ENCODE assay signal across 29 cellular contexts in the genomic region with DNA sequence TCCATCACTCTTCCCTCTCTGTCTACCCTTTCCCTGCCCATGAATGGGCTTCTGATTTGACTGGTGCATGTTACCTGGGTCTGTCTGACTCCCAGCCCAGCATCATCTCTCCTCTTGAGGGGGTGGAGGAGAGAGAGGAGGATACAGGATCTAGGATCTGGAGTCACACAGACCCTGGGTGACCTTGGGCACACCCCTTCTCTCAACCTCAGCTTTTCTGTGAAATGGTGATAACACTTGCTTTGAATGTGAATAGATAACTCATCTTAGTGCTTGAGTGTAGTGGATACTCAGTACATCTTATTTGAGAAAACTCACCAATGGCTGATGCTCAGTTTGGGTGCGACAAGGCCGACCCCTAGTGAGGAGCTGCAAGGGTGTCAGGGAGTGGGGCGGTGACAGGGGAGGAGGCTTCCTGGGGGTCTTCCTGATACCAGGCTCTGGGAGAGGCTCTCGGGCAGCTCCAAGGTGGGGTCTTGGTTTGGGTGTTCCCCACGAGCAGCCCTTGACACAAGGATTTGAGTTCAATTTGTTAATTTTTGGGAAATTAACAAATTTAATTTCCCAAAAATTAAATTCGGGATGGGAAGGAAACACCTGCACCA. TPM values are rescaled to one million over a fixed set of nuclear protein-coding genes. Genes with fewer than 3 reads are reported as not detected.
DNase-seq lines count a peak whose midpoint lies in the region; ATAC-seq and TF ChIP-seq lines count a peak whose summit lies in the region.
"Had no signal": no experiment of that assay in that cellular context is flagged by ENCODE, and none has a peak within 500 bp of the region (broad histone marks: within the 10 kb centered on the region; RNA-seq: fewer than 3 reads in every experiment).

No MANE protein-coding gene starts in this region.

- peaks cover 50% of the 10 kb centered on the region for H3K36me3 Mint-ChIP-seq in T-helper 2 cell treated with Interferon-gamma antibody and Interleukin-4, amounts not matched to agents 5 μg/mL and 100 μg/mL, for 36 hours (ENCODE audit: low read depth)
- H3K36me3 Mint-ChIP-seq in natural killer cell treated with Interleukin-12 subunit alpha and Interleukin-12 subunit beta and Interleukin-15 and Interleukin-18, amount 100 ng/mL, for 72 hours: no peaks in the 10 kb centered on the region
- H3K36me3 Mint-ChIP-seq in natural killer cell: no peaks in the 10 kb centered on the region

- H3K4me3 ChIP-seq in stomach: no peak overlapping the region
- H3K4me3 ChIP-seq: body of pancreas, lower lobe of right lung, right lobe of liver, thoracic aorta, vagina had no signal

- TF ChIP-seq EP300 in stomach (IDR thresholded peaks at IDR 0.05): no peak

- H3K27ac ChIP-seq in stomach: no peak overlapping the region
- H3K27ac ChIP-seq: 22Rv1, body of pancreas, KMS-11, lower lobe of right lung, right lobe of liver, thoracic aorta, vagina had no signal

- H3K4me1 Mint-ChIP-seq in T-helper 2 cell treated with Interferon-gamma antibody and Interleukin-4, amounts not matched to agents 5 μg/mL and 100 μg/mL, for 36 hours (ENCODE audit: low read depth): peaks cover 13% of the 10 kb centered on the region
- H3K4me1 Mint-ChIP-seq in natural killer cell treated with Interleukin-12 subunit alpha and Interleukin-12 subunit beta and Interleukin-15 and Interleukin-18, amount 100 ng/mL, for 72 hours (ENCODE audit: low read depth in 2 of 2): peaks cover 16 to 22% of the 10 kb centered on the region in 2 donors
- H3K4me1 Mint-ChIP-seq in natural killer cell: peaks cover 9 to 32% of the 10 kb centered on the region in 2 donors
- H3K4me1 Mint-ChIP-seq: stimulated activated memory B cell treated with anti-CD40 and anti-IgM and Interleukin-4, amounts not matched to agents 10 μg/mL and 1 μg/mL and 100 μg/mL, for 72 hours had no signal

- no peak overlapping the region for H3K4me3 Mint-ChIP-seq in T-helper 2 cell treated with Interferon-gamma antibody and Interleukin-4, amounts not matched to agents 5 μg/mL and 100 μg/mL, for 36 hours
- H3K4me3 Mint-ChIP-seq in natural killer cell treated with Interleukin-12 subunit alpha and Interleukin-12 subunit beta and Interleukin-15 and Interleukin-18, amount 100 ng/mL, for 72 hours: no peak overlapping the region
- no peak overlapping the region for H3K4me3 Mint-ChIP-seq in natural killer cell
- H3K4me3 Mint-ChIP-seq: CD14-positive monocyte; stimulated activated memory B cell treated with anti-CD40 and anti-IgM and Interleukin-4, amounts not matched to agents 10 μg/mL and 1 μg/mL and 100 μg/mL, for 72 hours had no signal

- no peak for DNase-seq in T-helper 2 cell treated with Interferon-gamma antibody and Interleukin-4, amounts not matched to agents 5 μg/mL and 100 μg/mL, for 36 hours (ENCODE audit: low spot score)
- DNase-seq in T-helper 2 cell (no peak), natural killer cell (no peak), erythroblast (lab: John Stamatoyannopoulos, UW) (peak; percentile 25 to 56), stomach (peak; percentile 18), HK-2 (ENCODE audit: unreplicated experiment) (no peak)
- peak; percentile 50 for DNase-seq in natural killer cell treated with Interleukin-12 subunit alpha and Interleukin-12 subunit beta and Interleukin-15 and Interleukin-18, amount 100 ng/mL, for 72 hours (ENCODE audit: low spot score)
- DNase-seq in stimulated activated CD4-positive, alpha-beta T cell treated with anti-CD3 and anti-CD28 coated beads, Interleukin-1b, Interleukin-23, amount 100 ng/mL, for 48 hours: no peak
- DNase-seq: activated CD4-positive, alpha-beta T cell treated with anti-CD3 and anti-CD28 coated beads, Interleukin-2, amount 50 U/mL, for 1 hour; activated gamma-delta T cell treated with Interleukin-2 at 50 U/mL for 16 hours; body of pancreas; effector CD4-positive, alpha-beta T cell; lower lobe of right lung; NCI-H1436 treated with DMSO at 0.1 percent for 48 hours; NCI-H510A; right lobe of liver; stimulated activated CD4-positive, alpha-beta T cell treated with anti-CD3 and anti-CD28 coated beads, Interleukin-4, amount 100 ng/mL, for 24 hours had no signal

- no peak for ATAC-seq in natural killer cell treated with Interleukin-12 subunit alpha and Interleukin-12 subunit beta and Interleukin-15 and Interleukin-18, amount 100 ng/mL, for 72 hours
- no peak for ATAC-seq in natural killer cell
- ATAC-seq: body of pancreas; right lobe of liver; stimulated activated memory B cell treated with anti-CD40 and anti-IgM and Interleukin-4, amounts not matched to agents 10 μg/mL and 1 μg/mL and 100 μg/mL, for 72 hours had no signal

- intact Hi-C loops in natural killer cell (cut with micrococcal nuclease) (no loop called here), stomach (cut with DNase I; ENCODE audit: low total_unique reads) (no loop called here)

- no peaks in the 10 kb centered on the region for H3K27me3 Mint-ChIP-seq in T-helper 2 cell treated with Interferon-gamma antibody and Interleukin-4, amounts not matched to agents 5 μg/mL and 100 μg/mL, for 36 hours (ENCODE audit: low read depth)
- no peaks in the 10 kb centered on the region for H3K27me3 Mint-ChIP-seq in natural killer cell treated with Interleukin-12 subunit alpha and Interleukin-12 subunit beta and Interleukin-15 and Interleukin-18, amount 100 ng/mL, for 72 hours
- H3K27me3 Mint-ChIP-seq in natural killer cell (ENCODE audit: low read depth in 2 of 2): no peaks in the 10 kb centered on the region
- H3K27me3 Mint-ChIP-seq: progenitor cell of endocrine pancreas; stimulated activated memory B cell treated with anti-CD40 and anti-IgM and Interleukin-4, amounts not matched to agents 10 μg/mL and 1 μg/mL and 100 μg/mL, for 72 hours had no signal

- 78 to 92% (median 86%) methylated on average over 6 of the region's 6 CpGs for WGBS in stomach, 5 donors

- no peaks in the 10 kb centered on the region for H3K4me1 ChIP-seq in stomach
- H3K4me1 ChIP-seq: body of pancreas, lower lobe of right lung, right lobe of liver, vagina had no signal

- no peak for TF ChIP-seq CTCF in natural killer cell (IDR thresholded peaks at IDR 0.05)
- TF ChIP-seq CTCF in stomach (IDR thresholded peaks at IDR 0.05): no peak

- H3K9me3 ChIP-seq in stomach: no peaks in the 10 kb centered on the region
- H3K9me3 ChIP-seq: body of pancreas, lower lobe of right lung, right lobe of liver, thoracic aorta, vagina had no signal

- no peak for TF ChIP-seq POLR2A in erythroblast (IDR thresholded peaks at IDR 0.05; ENCODE audit: low read length)
- no peak for TF ChIP-seq POLR2A in stomach (IDR thresholded peaks at IDR 0.05)

- no peaks in the 10 kb centered on the region for H3K9me3 Mint-ChIP-seq in T-helper 2 cell treated with Interferon-gamma antibody and Interleukin-4, amounts not matched to agents 5 μg/mL and 100 μg/mL, for 36 hours
- no peaks in the 10 kb centered on the region for H3K9me3 Mint-ChIP-seq in natural killer cell treated with Interleukin-12 subunit alpha and Interleukin-12 subunit beta and Interleukin-15 and Interleukin-18, amount 100 ng/mL, for 72 hours
- no peaks in the 10 kb centered on the region for H3K9me3 Mint-ChIP-seq in natural killer cell
- H3K9me3 Mint-ChIP-seq: CD14-positive monocyte; stimulated activated memory B cell treated with anti-CD40 and anti-IgM and Interleukin-4, amounts not matched to agents 10 μg/mL and 1 μg/mL and 100 μg/mL, for 72 hours had no signal

- H3K27me3 ChIP-seq in stomach: no peaks in the 10 kb centered on the region
- H3K27me3 ChIP-seq: body of pancreas, right lobe of liver, vagina had no signal

- peak overlapping the region; percentile 39 for H3K27ac Mint-ChIP-seq in T-helper 2 cell treated with Interferon-gamma antibody and Interleukin-4, amounts not matched to agents 5 μg/mL and 100 μg/mL, for 36 hours
- H3K27ac Mint-ChIP-seq in natural killer cell treated with Interleukin-12 subunit alpha and Interleukin-12 subunit beta and Interleukin-15 and Interleukin-18, amount 100 ng/mL, for 72 hours: peak overlapping the region in 1 of 2 donors; percentile 84
- peak overlapping the region in 1 of 2 donors; percentile 33 for H3K27ac Mint-ChIP-seq in natural killer cell
- H3K27ac Mint-ChIP-seq: progenitor cell of endocrine pancreas; stimulated activated memory B cell treated with anti-CD40 and anti-IgM and Interleukin-4, amounts not matched to agents 10 μg/mL and 1 μg/mL and 100 μg/mL, for 72 hours had no signal

- peaks cover 42 to 86% (median 77%) of the 10 kb centered on the region in 4 donors for H3K36me3 ChIP-seq in stomach

RNA-seq across cellular contexts. Expression of gene INCENP, which starts 9.0 kb away (rescaled TPM):
- 100 to 1,000 TPM in 1 of 2 donors, 10 to 100 TPM in 1; 74.4 to 135 TPM for total RNA-seq in natural killer cell treated with Interleukin-12 subunit alpha and Interleukin-12 subunit beta and Interleukin-15 and Interleukin-18, amount 100 ng/mL, for 72 hours
- total RNA-seq in natural killer cell (10 to 100 TPM; 24.4 to 47.6 (median 27.3) TPM), stomach (10 to 100 TPM in 3 of 5 donors, 1 to 10 TPM in 2; 4.1 to 32.1 (median 14.3) TPM)
- polyA plus RNA-seq in stomach: 1 to 10 TPM; 2.6 to 5.6 (median 4.5) TPM

RNA-seq across cellular contexts. Expression of gene SCGB1D1, which starts 57.2 kb away (rescaled TPM):
- total RNA-seq in natural killer cell treated with Interleukin-12 subunit alpha and Interleukin-12 subunit beta and Interleukin-15 and Interleukin-18, amount 100 ng/mL, for 72 hours: not detected
- total RNA-seq in natural killer cell: not detected
- not detected for total RNA-seq in stomach
- not detected for polyA plus RNA-seq in stomach
- total RNA-seq: body of pancreas; epithelial cell of proximal tubule; kidney epithelial cell; lower lobe of right lung; OCI-LY7; progenitor cell of endocrine pancreas; right lobe of liver; T-helper 2 cell treated with Interferon-gamma antibody and Interleukin-4, amounts not matched to agents 100 ng/mL and 5 ng/mL, for 36 hours; thoracic aorta; vagina had no signal
- polyA plus RNA-seq: adipose tissue, CD14-positive monocyte had no signal

Comparison
In these comparisons a context has a peak if more than half of its experiments do, and no peak if none do; other contexts are left out.
1. DNase-seq: peak in natural killer cell treated with Interleukin-12 subunit alpha and Interleukin-12 subunit beta and Interleukin-15 and Interleukin-18, amount 100 ng/mL, for 72 hours (single experiment), erythroblast (2 of 2) and stomach (single experiment); none in T-helper 2 cell treated with Interferon-gamma antibody and Interleukin-4, amounts not matched to agents 5 μg/mL and 100 μg/mL, for 36 hours (single experiment), T-helper 2 cell (0 of 5), natural killer cell (single experiment), HK-2 (single experiment) and stimulated activated CD4-positive, alpha-beta T cell treated with anti-CD3 and anti-CD28 coated beads, Interleukin-1b, Interleukin-23, amount 100 ng/mL, for 48 hours (single experiment).